1 cellular context compared by ENCODE assay signal in the genomic region with DNA sequence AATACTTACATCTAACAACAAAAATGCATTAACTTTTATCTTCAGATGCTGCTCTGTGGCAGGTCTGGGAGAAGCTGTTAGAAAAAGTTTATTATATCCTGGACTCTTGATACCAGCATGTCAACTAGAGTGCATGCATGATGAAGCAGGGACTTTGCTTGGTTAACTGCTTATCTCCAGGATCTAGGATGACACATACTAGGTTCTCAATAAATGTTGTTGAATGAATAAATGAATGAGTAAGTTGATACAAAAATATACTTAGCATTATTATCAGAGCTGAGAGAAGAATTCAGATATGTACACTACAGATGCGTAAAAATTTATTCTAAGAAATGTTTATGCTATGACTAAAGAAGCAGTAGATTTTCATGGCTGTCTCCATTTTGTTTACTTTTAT.
TF ChIP-seq lines count a peak whose summit lies in the region.

No MANE protein-coding gene starts in this region.

TF ChIP-seq in endothelial cell of umbilical vein, 7 proteins besides CTCF, POLR2A, EP300 and RAD21 (continued from another document):
- TF ChIP-seq FOS (IDR thresholded peaks at IDR 0.05; ENCODE audit: borderline replicate concordance, insufficient read depth, low read length) (no peak), GATA2 (IDR thresholded peaks at IDR 0.05; ENCODE audit: insufficient read depth, insufficient read length, low read depth, low read length) (peak; percentile 73)
